Comparison of ENCODE assay signal across 27 cellular contexts in the genomic region with DNA sequence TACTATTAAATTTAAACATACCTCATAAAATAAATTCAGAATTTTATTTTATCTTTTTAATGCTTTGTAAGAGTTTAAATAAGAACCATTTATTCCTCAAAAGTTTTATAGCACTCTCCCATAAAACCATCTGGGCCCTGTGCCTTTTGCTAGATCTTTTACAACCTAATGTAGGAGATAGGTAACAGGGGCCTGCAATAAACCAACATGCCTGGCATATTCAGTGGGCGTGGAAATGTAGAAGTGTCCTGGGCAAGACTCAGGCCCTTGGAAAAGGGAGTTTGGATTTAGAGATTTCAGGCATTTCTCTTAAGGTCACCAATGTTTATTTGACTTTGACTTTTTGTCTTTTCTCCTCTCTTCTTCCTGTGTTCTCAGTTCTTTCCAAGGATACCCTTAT.
"Had no signal": no experiment of that assay in that cellular context is flagged by ENCODE, and none has a peak within 500 bp of the region (broad histone marks: within the 10 kb centered on the region; RNA-seq: fewer than 3 reads in every experiment).

No MANE protein-coding gene starts in this region.

- H3K27ac ChIP-seq: brain microvascular endothelial cell, coronary artery, dorsolateral prefrontal cortex had no signal

- H3K27me3 ChIP-seq: brain microvascular endothelial cell, dorsolateral prefrontal cortex had no signal

- H3K4me1 Mint-ChIP-seq: activated CD4-positive, alpha-beta memory T cell treated with anti-CD3 and anti-CD28 coated beads, Interleukin-2, amount 10 ng/mL, durations not matched to agents 7 days and 5 days had no signal

- H3K4me3 Mint-ChIP-seq: activated CD4-positive, alpha-beta memory T cell treated with anti-CD3 and anti-CD28 coated beads, Interleukin-2, amount 10 ng/mL, durations not matched to agents 7 days and 5 days; activated CD4-positive, alpha-beta T cell treated with anti-CD3 and anti-CD28 coated beads, Interleukin-2, amount 10 ng/mL, durations not matched to agents 7 days and 5 days; activated naive CD4-positive, alpha-beta T cell treated with anti-CD3 and anti-CD28 coated beads for 36 hours; activated naive CD8-positive, alpha-beta T cell; activated T-helper 1 cell treated with anti-CD3 and anti-CD28 coated beads, Interleukin-12 subunit alpha, Interleukin-12 subunit beta, Interleukin-2, Interleukin-4 antibody, amounts not matched to agents 30 ng/mL and 10 ng/mL and 1 ng/mL, durations not matched to agents 14 hours and 24 hours and 36 hours; central memory CD8-positive, alpha-beta T cell; dendritic cell treated with granulocyte-macrophage colony-stimulating factor and Interleukin-4, amounts not matched to agents 40 ng/mL and 50 ng/mL, for 4 days; endodermal cell had no signal

- H3K27ac Mint-ChIP-seq: activated CD4-positive, alpha-beta memory T cell treated with anti-CD3 and anti-CD28 coated beads, Interleukin-2, amount 10 ng/mL, durations not matched to agents 7 days and 5 days; activated CD4-positive, alpha-beta T cell treated with anti-CD3 and anti-CD28 coated beads, Interleukin-2, amount 10 ng/mL, durations not matched to agents 7 days and 5 days; activated naive CD4-positive, alpha-beta T cell treated with anti-CD3 and anti-CD28 coated beads for 36 hours; activated naive CD8-positive, alpha-beta T cell; activated T-helper 1 cell treated with anti-CD3 and anti-CD28 coated beads, Interleukin-12 subunit alpha, Interleukin-12 subunit beta, Interleukin-2, Interleukin-4 antibody, amounts not matched to agents 30 ng/mL and 10 ng/mL and 1 ng/mL, durations not matched to agents 14 hours and 24 hours and 36 hours; activated T-helper 2 cell treated with anti-CD3 and anti-CD28 coated beads, Interferon-gamma antibody, Interleukin-2, Interleukin-4, amounts not matched to agents 10 μg/mL and 5 μg/mL and 100 μg/mL, durations not matched to agents 14 hours and 24 hours and 36 hours; dendritic cell treated with granulocyte-macrophage colony-stimulating factor and Interleukin-4, amounts not matched to agents 40 ng/mL and 50 ng/mL, for 4 days; endodermal cell had no signal

- H3K36me3 Mint-ChIP-seq: activated naive CD8-positive, alpha-beta T cell had no signal

- FAIRE-seq: astrocyte, bronchial epithelial cell had no signal

- ATAC-seq: esophagus mucosa had no signal

- H3K4me3 ChIP-seq: coronary artery, dorsolateral prefrontal cortex had no signal

- H3K36me3 ChIP-seq: brain microvascular endothelial cell had no signal

- H3K27me3 Mint-ChIP-seq: activated CD4-positive, alpha-beta memory T cell treated with anti-CD3 and anti-CD28 coated beads, Interleukin-2, amount 10 ng/mL, durations not matched to agents 7 days and 5 days; activated naive CD8-positive, alpha-beta T cell; central memory CD8-positive, alpha-beta T cell; dendritic cell treated with granulocyte-macrophage colony-stimulating factor and Interleukin-4, amounts not matched to agents 40 ng/mL and 50 ng/mL, for 4 days had no signal

- DNase-seq: activated CD4-positive, alpha-beta memory T cell treated with anti-CD3 and anti-CD28 coated beads, Interleukin-2, amount 10 ng/mL, durations not matched to agents 7 days and 5 days; activated CD4-positive, alpha-beta T cell treated with anti-CD3 and anti-CD28 coated beads for 1 hour; activated CD4-positive, alpha-beta T cell treated with anti-CD3 and anti-CD28 coated beads for 4 hours; activated CD4-positive, alpha-beta T cell treated with anti-CD3 and anti-CD28 coated beads, Interleukin-2, amount 10 ng/mL, durations not matched to agents 7 days and 5 days; activated CD4-positive, alpha-beta T cell treated with anti-CD3 and anti-CD28 coated beads, Interleukin-2, amount 50 U/mL, for 4 hours; activated effector memory CD4-positive, alpha-beta T cell treated with anti-CD3 and anti-CD28 coated beads, Interleukin-2, amount 50 U/mL, for 16 hours; activated naive CD4-positive, alpha-beta T cell treated with anti-CD3 and anti-CD28 coated beads for 36 hours; activated T-cell treated with anti-CD3 and anti-CD28 coated beads, Interleukin-2, amount 50 U/mL, for 1 hour; activated T-cell treated with anti-CD3 and anti-CD28 coated beads, Interleukin-2, amount 50 U/mL, for 48 hours; amniotic stem cell; anterior cingulate cortex; brain microvascular endothelial cell; dorsolateral prefrontal cortex; effector memory CD4-positive, alpha-beta T cell; endodermal cell; foreskin fibroblast; head of caudate nucleus; T-helper 2 cell had no signal

- H3K9me3 Mint-ChIP-seq: activated CD4-positive, alpha-beta memory T cell treated with anti-CD3 and anti-CD28 coated beads, Interleukin-2, amount 10 ng/mL, durations not matched to agents 7 days and 5 days; activated CD4-positive, alpha-beta T cell treated with anti-CD3 and anti-CD28 coated beads, Interleukin-2, amount 10 ng/mL, durations not matched to agents 7 days and 5 days; activated naive CD4-positive, alpha-beta T cell treated with anti-CD3 and anti-CD28 coated beads for 36 hours; activated T-helper 1 cell treated with anti-CD3 and anti-CD28 coated beads, Interleukin-12 subunit alpha, Interleukin-12 subunit beta, Interleukin-2, Interleukin-4 antibody, amounts not matched to agents 30 ng/mL and 10 ng/mL and 1 ng/mL, durations not matched to agents 14 hours and 24 hours and 36 hours; activated T-helper 2 cell treated with anti-CD3 and anti-CD28 coated beads, Interferon-gamma antibody, Interleukin-2, Interleukin-4, amounts not matched to agents 10 μg/mL and 5 μg/mL and 100 μg/mL, durations not matched to agents 14 hours and 24 hours and 36 hours; central memory CD8-positive, alpha-beta T cell had no signal
